Comparison of ENCODE assay signal across 10 cellular contexts in genomic region chr6:154395878-154396277, GRCh38. TPM values are rescaled to one million over a fixed set of nuclear protein-coding genes. Genes with fewer than 3 reads are reported as not detected.
"Had no signal": no experiment of that assay in that cellular context is flagged by ENCODE, and none has a peak within 500 bp of the region (broad histone marks: within the 10 kb centered on the region; RNA-seq: fewer than 3 reads in every experiment).

No MANE protein-coding gene starts in this region.

- H3K4me3 ChIP-seq: GM23248, HAP-1, K562 had no signal

- H3K36me3 ChIP-seq: HAP-1 had no signal

- H3K27ac Mint-ChIP-seq: HFFc6 had no signal

- ATAC-seq: HCT116 had no signal

- H3K27ac ChIP-seq: GM23248, HL-60 had no signal

- H3K9me3 ChIP-seq: HAP-1 had no signal

- DNase-seq: GM23248, GOT3, H7, HFFc6, IMR-90 had no signal

- H3K4me3 Mint-ChIP-seq: HFFc6 had no signal

- H3K9me3 Mint-ChIP-seq: HFFc6 had no signal

RNA-seq across cellular contexts. Expression of gene IPCEF1, which starts 39.3 kb away (rescaled TPM):
- total RNA-seq: GM23248, HT1080 had no signal
